ENCODE assay signal across 5 cellular contexts in the genomic region with DNA sequence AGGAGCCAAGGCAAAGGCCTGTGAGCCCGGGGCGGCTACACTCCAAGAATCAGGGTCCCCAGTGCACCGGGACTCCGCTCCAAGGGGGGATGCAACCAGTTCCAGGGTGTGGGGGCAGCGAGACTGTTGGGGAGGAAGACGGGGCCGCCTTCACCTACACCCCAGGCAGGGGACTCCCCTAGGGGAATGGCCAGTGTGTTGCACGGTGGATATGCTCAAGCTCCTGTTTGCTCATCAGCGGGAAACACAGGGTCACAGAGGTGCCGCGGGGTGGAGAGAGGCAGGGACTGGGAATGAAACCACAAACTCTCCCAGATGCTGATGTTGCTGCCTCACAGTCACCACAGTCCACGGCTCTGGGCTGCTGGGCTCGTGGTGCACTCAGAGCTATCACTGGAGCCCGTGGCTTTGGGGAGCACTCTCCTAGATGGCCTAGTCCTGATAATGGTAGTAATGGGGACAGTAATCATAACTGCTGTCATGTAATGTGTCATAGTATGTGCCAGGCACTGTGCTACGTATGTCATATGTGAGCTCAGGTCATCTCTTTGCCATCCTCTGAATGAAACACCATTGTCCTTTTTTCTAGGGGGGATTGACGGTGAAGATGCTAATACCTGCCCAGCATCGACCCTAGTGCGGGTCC. TPM values are rescaled to one million over a fixed set of nuclear protein-coding genes. Genes with fewer than 3 reads are reported as not detected.
"Had no signal": no experiment of that assay in that cellular context is flagged by ENCODE, and none has a peak within 500 bp of the region (broad histone marks: within the 10 kb centered on the region; RNA-seq: fewer than 3 reads in every experiment).

No MANE protein-coding gene starts in this region.

RNA-seq across cellular contexts. Expression of gene NUTM2F, which starts 5.2 kb away (rescaled TPM):
- total RNA-seq: GM23248, H4, HFFc6, HT1080 had no signal
- polyA plus RNA-seq: GM23248, IgD-negative memory B cell had no signal
